27 cellular contexts compared by ENCODE assay signal in the genomic region with DNA sequence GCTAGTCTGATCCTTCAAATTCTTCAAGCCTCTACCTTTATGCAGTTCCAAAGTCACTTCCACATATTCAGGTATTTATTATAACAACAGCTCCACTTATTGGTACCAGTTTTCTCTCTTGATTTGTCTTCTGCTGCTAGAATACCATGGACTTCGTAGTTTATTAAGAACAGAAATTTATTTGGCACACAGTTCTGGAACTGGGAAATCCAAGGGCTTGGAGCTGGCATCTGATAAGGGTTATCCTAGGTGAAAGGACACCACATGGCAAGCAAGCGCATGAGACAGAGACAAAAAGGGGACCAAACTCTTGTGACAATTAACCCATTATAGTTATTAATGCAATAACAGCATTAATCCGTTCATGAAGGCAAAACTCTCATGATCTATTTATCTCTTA.
DNase-seq lines count a peak whose midpoint lies in the region; FAIRE-seq and TF ChIP-seq lines count a peak whose summit lies in the region.
"Had no signal": no experiment of that assay in that cellular context is flagged by ENCODE, and none has a peak within 500 bp of the region (broad histone marks: within the 10 kb centered on the region; RNA-seq: fewer than 3 reads in every experiment).

No MANE protein-coding gene starts in this region.

- H2AFZ ChIP-seq in OCI-LY7 (ENCODE audit: low read length): no peak overlapping the region

- no peak overlapping the region for H3K4me2 ChIP-seq in OCI-LY7 (ENCODE audit: low read length)
- H3K4me2 ChIP-seq: BLaER1 had no signal

- TF ChIP-seq CTCF in OCI-LY7 (conservative IDR thresholded peaks at IDR 0.05; ENCODE audit: low read length): no peak

- intact Hi-C loops in OCI-LY7 (cut with micrococcal nuclease; ENCODE audit: unreplicated experiment): no loop called here

- no peak overlapping the region for H3K27ac ChIP-seq in OCI-LY7 (ENCODE audit: low read depth, low read length, poor library complexity, severe bottlenecking)
- H3K27ac ChIP-seq: BLaER1 had no signal

- H3K79me2 ChIP-seq in OCI-LY7 (ENCODE audit: insufficient read depth, low read depth, low read length): no peaks in the 10 kb centered on the region

- H3K4me3 ChIP-seq in OCI-LY7 (ENCODE audit: low read depth, low read length, poor library complexity, severe bottlenecking): no peak overlapping the region
- H3K4me3 ChIP-seq: BLaER1, GM12878 had no signal

- no peaks in the 10 kb centered on the region for H3K36me3 ChIP-seq in OCI-LY7 (ENCODE audit: insufficient read depth, low read length)
- H3K36me3 ChIP-seq: BE2C, BLaER1 had no signal

- peak; percentile 31 for FAIRE-seq in GM19239 (lab: Jason Lieb, UNC)
- FAIRE-seq: A204.1, G401.6, GM12878, GM12892, GM18507 had no signal

- BruUV-seq in OCI-LY7 (replicated peaks; lab: Mats Ljungman, UMichigan): no TSS peak

- POLR2A ChIA-PET in OCI-LY7 (lab: Charles Lee): no interaction called here

- CTCF ChIA-PET in OCI-LY7 (lab: Charles Lee; ENCODE audit: unreplicated experiment): no interaction called here

- no peaks in the 10 kb centered on the region for H3K9me2 ChIP-seq in OCI-LY7 (ENCODE audit: insufficient read depth, low read length)

- no peaks in the 10 kb centered on the region for H3K9me3 ChIP-seq in OCI-LY7 (ENCODE audit: low read length)
- H3K9me3 ChIP-seq: BE2C, BLaER1 had no signal

- H3K4me1 ChIP-seq in OCI-LY7 (ENCODE audit: insufficient read depth, low read length, poor library complexity, severe bottlenecking): no peaks in the 10 kb centered on the region
- H3K4me1 ChIP-seq: BE2C, BLaER1 had no signal

- DNase-seq in GM19239 (ENCODE audit: insufficient read length, low spot score): no peak
- peak; percentile 39 to 58 for DNase-seq in NCI-H446 (lab: John Stamatoyannopoulos, UW)
- DNase-seq in cerebellar cortex (ENCODE audit: low spot score): peak; percentile 80
- DNase-seq in cerebellum (ENCODE audit: low spot score): peak; percentile 45
- DNase-seq in GM19240 (ENCODE audit: insufficient read length, low spot score): no peak
- no peak for DNase-seq in GDM1 (lab: John Stamatoyannopoulos, UW)
- DNase-seq in OCI-LY7 (ENCODE audit: low spot score): no peak
- DNase-seq in RPMI8226: no peak
- DNase-seq: 8988T; ACHN; BE2C; CD4-positive, alpha-beta memory T cell; CD4-positive, CD25-positive, alpha-beta regulatory T cell; CD8-positive, alpha-beta memory T cell; COR-L47; DMS 273 treated with DMSO at 0.1 percent for 48 hours; DMS153; DMS53; DMS79; DND-41; EL had no signal

- no peaks in the 10 kb centered on the region for H4K20me1 ChIP-seq in OCI-LY7 (ENCODE audit: insufficient read depth, low read length)
- H4K20me1 ChIP-seq: BLaER1 had no signal

Comparison
In these comparisons a context has a peak if more than half of its experiments do, and no peak if none do; other contexts are left out.
1. DNase-seq: peak in NCI-H446 (2 of 2), cerebellar cortex (single experiment) and cerebellum (single experiment); none in GM19239 (single experiment), GM19240 (single experiment), GDM1 (single experiment), OCI-LY7 (single experiment) and RPMI8226 (single experiment).